14 cellular contexts compared by ENCODE assay signal in genomic region chr6:152136449-152136825, GRCh38.
DNase-seq lines count a peak whose midpoint lies in the region; TF ChIP-seq lines count a peak whose summit lies in the region.
"Had no signal": no experiment of that assay in that cellular context is flagged by ENCODE, and none has a peak within 500 bp of the region (broad histone marks: within the 10 kb centered on the region; RNA-seq: fewer than 3 reads in every experiment).

No MANE protein-coding gene starts in this region.

- H2AFZ ChIP-seq in GM23248 = no peak overlapping the region

- H3K4me2 ChIP-seq in GM23248 (ENCODE audit: unreplicated experiment) = no peak overlapping the region

- in situ Hi-C loops in GM23248 (cut with MboI) = no loop called here

- no peaks in the 10 kb centered on the region for H3K9me2 ChIP-seq in GM23248 (ENCODE audit: insufficient read depth)

- H4K20me1 ChIP-seq in GM23248 (ENCODE audit: insufficient read depth) = no peaks in the 10 kb centered on the region

- 87 to 89% methylated on average over 8 of the region's 8 CpGs for WGBS in GM23248 (ENCODE audit: low coverage in 1 of 2, low lambda C conversion rate in 2 of 2, missing lambda C conversion rate in 2 of 2), 2 experiments

- DNase-seq in BE2C (peak; percentile 55), GM23248 (peak; percentile 12), NCI-H510A treated with DMSO at 0.1 percent for 48 hours (lab: John Stamatoyannopoulos, UW) (peak; percentile 94), dermis blood vessel endothelial cell (peak; percentile 43), medulla oblongata (ENCODE audit: extremely low spot score) (no peak), RKO (ENCODE audit: low spot score) (no peak), OCI-M2 (lab: John Stamatoyannopoulos, UW; ENCODE audit: unreplicated experiment) (no peak)
- no peak for DNase-seq in effector CD4-positive, alpha-beta T cell
- DNase-seq: activated CD4-positive, alpha-beta T cell treated with anti-CD3 and anti-CD28 coated beads for 48 hours; activated T-cell treated with anti-CD3 and anti-CD28 coated beads, Interleukin-2, amount 50 U/mL, for 48 hours; NCI-H526 treated with DMSO at 0.1 percent for 48 hours; Right ventricle myocardium superior; testis had no signal

- TF ChIP-seq CTCF in BE2C (IDR thresholded peaks at IDR 0.05; ENCODE audit: low read depth, low read length) = peak; percentile 8; the same call in 1 of the 2 replicates

- no peaks in the 10 kb centered on the region for H3F3A ChIP-seq in GM23248 (ENCODE audit: insufficient read depth)

- H3K9me3 ChIP-seq in BE2C = no peaks in the 10 kb centered on the region
- H3K9me3 ChIP-seq in GM23248 (ENCODE audit: low read depth) = no peaks in the 10 kb centered on the region
- H3K9me3 ChIP-seq: testis had no signal

- H3K4me3 ChIP-seq in BE2C (ENCODE audit: low read depth, low read length) (no peak overlapping the region), GM23248 (no peak overlapping the region)
- H3K4me3 ChIP-seq: GM12878, testis had no signal

- H3K27me3 ChIP-seq in BE2C (no peaks in the 10 kb centered on the region), GM23248 (replicated peaks; ENCODE audit: insufficient read depth) (no peaks in the 10 kb centered on the region)
- H3K27me3 ChIP-seq: testis had no signal

- H3K36me3 ChIP-seq in BE2C (no peaks in the 10 kb centered on the region), GM23248 (ENCODE audit: low read depth) (peaks cover 79% of the 10 kb centered on the region)

- H3K27ac ChIP-seq in GM23248 = no peak overlapping the region
- H3K27ac ChIP-seq: testis had no signal

- H3K4me1 ChIP-seq in BE2C (no peaks in the 10 kb centered on the region), GM23248 (ENCODE audit: insufficient read depth) (no peaks in the 10 kb centered on the region)
- H3K4me1 ChIP-seq: testis had no signal

- H3K9ac ChIP-seq in GM23248 = no peak overlapping the region

- no peaks in the 10 kb centered on the region for H3K79me2 ChIP-seq in GM23248 (ENCODE audit: insufficient read depth)

Comparison
In these comparisons a context has a peak if more than half of its experiments do, and no peak if none do; other contexts are left out.
1. DNase-seq: peak in BE2C (single experiment), GM23248 (single experiment), NCI-H510A treated with DMSO at 0.1 percent for 48 hours (single experiment) and dermis blood vessel endothelial cell (single experiment); none in medulla oblongata (single experiment), effector CD4-positive, alpha-beta T cell (single experiment), RKO (single experiment) and OCI-M2 (single experiment).